Comparison of ENCODE assay signal across 31 cellular contexts in the genomic region with DNA sequence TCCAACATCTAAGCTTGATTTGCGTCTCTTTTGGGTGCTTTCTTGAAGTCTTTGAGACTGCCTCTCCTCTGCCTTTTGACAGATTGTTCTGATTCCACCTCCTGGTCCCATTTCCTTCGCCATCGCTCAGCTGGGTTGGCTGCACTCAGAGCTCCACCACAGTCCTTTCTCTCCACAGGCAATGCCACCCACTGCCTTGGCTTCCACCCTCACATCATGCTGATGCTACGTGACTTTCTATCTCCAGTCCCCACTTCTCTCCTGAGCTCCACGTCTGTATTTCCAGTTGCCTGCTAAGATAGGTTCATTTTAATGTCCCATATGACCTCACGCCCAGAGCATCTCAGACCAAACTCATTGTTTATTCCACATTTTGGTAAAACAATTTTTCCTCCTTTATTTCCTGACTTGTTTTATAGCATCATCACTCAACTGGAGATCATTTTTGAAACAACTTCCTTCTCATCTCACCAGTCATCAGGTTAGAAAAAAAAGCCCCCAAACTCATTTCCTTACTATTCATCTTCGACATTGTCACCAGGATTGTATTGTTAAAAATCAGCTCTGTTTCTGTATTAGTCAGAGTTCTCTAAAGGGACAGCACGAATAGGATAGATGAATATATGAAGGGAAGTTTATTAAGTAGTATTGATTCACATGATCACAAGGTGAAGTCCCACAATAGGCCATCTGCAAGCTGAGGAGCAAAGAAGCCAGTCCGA.
A peak's percentile ranks its signal among the peaks of the same experiment; 100 is the strongest.
DNase-seq lines count a peak whose midpoint lies in the region; ATAC-seq and TF ChIP-seq lines count a peak whose summit lies in the region.
"Had no signal": no experiment of that assay in that cellular context is flagged by ENCODE, and none has a peak within 500 bp of the region (broad histone marks: within the 10 kb centered on the region; RNA-seq: fewer than 3 reads in every experiment).

No MANE protein-coding gene starts in this region.

- peaks cover 3% of the 10 kb centered on the region for H3K4me1 Mint-ChIP-seq in activated CD8-positive, alpha-beta T cell treated with anti-CD3 and anti-CD28 coated beads for 36 hours (ENCODE audit: low read depth)
- no peaks in the 10 kb centered on the region for H3K4me1 Mint-ChIP-seq in activated CD8-positive, alpha-beta T cell treated with anti-CD3 and anti-CD28 coated beads, Interleukin-2, amount 10 ng/mL, durations not matched to agents 7 days and 5 days (ENCODE audit: low read depth)
- H3K4me1 Mint-ChIP-seq in stimulated activated memory B cell treated with anti-CD40 and anti-IgM and Interleukin-4, amounts not matched to agents 10 μg/mL and 1 μg/mL and 100 μg/mL, for 72 hours: no peaks in the 10 kb centered on the region
- H3K4me1 Mint-ChIP-seq: activated naive CD8-positive, alpha-beta T cell treated with anti-CD3 and anti-CD28 coated beads, Interleukin-2, amount 10 ng/mL, durations not matched to agents 7 days and 5 days; mesothelial cell of epicardium; naive B cell; T-helper 17 cell had no signal

- ATAC-seq in activated CD8-positive, alpha-beta T cell treated with anti-CD3 and anti-CD28 coated beads for 36 hours: peak; percentile 45
- no peak for ATAC-seq in activated CD8-positive, alpha-beta T cell treated with anti-CD3 and anti-CD28 coated beads, Interleukin-2, amount 10 ng/mL, durations not matched to agents 7 days and 5 days
- ATAC-seq in GM18868 (IDR thresholded peaks at IDR 0.05; ENCODE audit: unreplicated experiment) (peak; percentile 82), HG03432 (IDR thresholded peaks at IDR 0.05; ENCODE audit: unreplicated experiment) (peak; percentile 67), GM21526 (IDR thresholded peaks at IDR 0.05; ENCODE audit: low FRiP score, unreplicated experiment) (no peak), HG02588 (IDR thresholded peaks at IDR 0.05; ENCODE audit: unreplicated experiment) (no peak)
- peak; percentile 66 for ATAC-seq in stimulated activated memory B cell treated with anti-CD40 and anti-IgM and Interleukin-4, amounts not matched to agents 10 μg/mL and 1 μg/mL and 100 μg/mL, for 72 hours
- ATAC-seq: Right ventricle myocardium inferior, T-helper 17 cell had no signal

- no peak for TF ChIP-seq CTCF in activated CD8-positive, alpha-beta T cell treated with anti-CD3 and anti-CD28 coated beads for 36 hours (IDR thresholded peaks at IDR 0.05)

- CTCF ChIA-PET in activated CD8-positive, alpha-beta T cell treated with anti-CD3 and anti-CD28 coated beads for 36 hours (lab: Charles Lee): interaction anchor here (1.2 to 2.2 kb wide), 5 partner anchors 18 to 390 kb away, joined by 3 to 14 read pairs (median 5); no protein-coding TSS in a partner anchor
- CTCF ChIA-PET in activated CD8-positive, alpha-beta T cell treated with anti-CD3 and anti-CD28 coated beads, Interleukin-2, amount 10 ng/mL, durations not matched to agents 7 days and 5 days (lab: Charles Lee): interaction anchor here (1.0 to 1.3 kb wide), 2 partner anchors 20 to 156 kb away, joined by 3 to 7 read pairs; no protein-coding TSS in a partner anchor

- H3K27me3 Mint-ChIP-seq in activated CD8-positive, alpha-beta T cell treated with anti-CD3 and anti-CD28 coated beads for 36 hours: no peaks in the 10 kb centered on the region
- no peaks in the 10 kb centered on the region for H3K27me3 Mint-ChIP-seq in activated CD8-positive, alpha-beta T cell treated with anti-CD3 and anti-CD28 coated beads, Interleukin-2, amount 10 ng/mL, durations not matched to agents 7 days and 5 days (ENCODE audit: low read depth)
- no peaks in the 10 kb centered on the region for H3K27me3 Mint-ChIP-seq in stimulated activated memory B cell treated with anti-CD40 and anti-IgM and Interleukin-4, amounts not matched to agents 10 μg/mL and 1 μg/mL and 100 μg/mL, for 72 hours
- H3K27me3 Mint-ChIP-seq: activated naive CD8-positive, alpha-beta T cell treated with anti-CD3 and anti-CD28 coated beads, Interleukin-2, amount 10 ng/mL, durations not matched to agents 7 days and 5 days; CD4-positive, CD25-positive, alpha-beta regulatory T cell; naive B cell; T-helper 17 cell had no signal

- no peak overlapping the region for H3K27ac Mint-ChIP-seq in activated CD8-positive, alpha-beta T cell treated with anti-CD3 and anti-CD28 coated beads for 36 hours
- H3K27ac Mint-ChIP-seq in activated CD8-positive, alpha-beta T cell treated with anti-CD3 and anti-CD28 coated beads, Interleukin-2, amount 10 ng/mL, durations not matched to agents 7 days and 5 days: no peak overlapping the region
- H3K27ac Mint-ChIP-seq in stimulated activated memory B cell treated with anti-CD40 and anti-IgM and Interleukin-4, amounts not matched to agents 10 μg/mL and 1 μg/mL and 100 μg/mL, for 72 hours: no peak overlapping the region
- H3K27ac Mint-ChIP-seq: activated naive CD8-positive, alpha-beta T cell treated with anti-CD3 and anti-CD28 coated beads, Interleukin-2, amount 10 ng/mL, durations not matched to agents 7 days and 5 days; CD4-positive, CD25-positive, alpha-beta regulatory T cell; mesothelial cell of epicardium; naive B cell; T-helper 17 cell had no signal

- H3K9me3 Mint-ChIP-seq in activated CD8-positive, alpha-beta T cell treated with anti-CD3 and anti-CD28 coated beads for 36 hours: no peaks in the 10 kb centered on the region
- no peaks in the 10 kb centered on the region for H3K9me3 Mint-ChIP-seq in activated CD8-positive, alpha-beta T cell treated with anti-CD3 and anti-CD28 coated beads, Interleukin-2, amount 10 ng/mL, durations not matched to agents 7 days and 5 days (ENCODE audit: insufficient read depth)
- H3K9me3 Mint-ChIP-seq in stimulated activated memory B cell treated with anti-CD40 and anti-IgM and Interleukin-4, amounts not matched to agents 10 μg/mL and 1 μg/mL and 100 μg/mL, for 72 hours: peaks cover 8% of the 10 kb centered on the region
- H3K9me3 Mint-ChIP-seq: mesothelial cell of epicardium had no signal

- POLR2A ChIA-PET in activated CD8-positive, alpha-beta T cell treated with anti-CD3 and anti-CD28 coated beads for 36 hours (lab: Charles Lee): interaction anchor here (0.7 kb wide), 2 partner anchors 53 to 146 kb away, joined by 3 read pairs; no protein-coding TSS in a partner anchor
- POLR2A ChIA-PET in activated CD8-positive, alpha-beta T cell treated with anti-CD3 and anti-CD28 coated beads, Interleukin-2, amount 10 ng/mL, durations not matched to agents 7 days and 5 days (lab: Charles Lee): no interaction called here

- no peak overlapping the region for H3K4me3 Mint-ChIP-seq in activated CD8-positive, alpha-beta T cell treated with anti-CD3 and anti-CD28 coated beads for 36 hours
- no peak overlapping the region for H3K4me3 Mint-ChIP-seq in activated CD8-positive, alpha-beta T cell treated with anti-CD3 and anti-CD28 coated beads, Interleukin-2, amount 10 ng/mL, durations not matched to agents 7 days and 5 days
- no peak overlapping the region for H3K4me3 Mint-ChIP-seq in stimulated activated memory B cell treated with anti-CD40 and anti-IgM and Interleukin-4, amounts not matched to agents 10 μg/mL and 1 μg/mL and 100 μg/mL, for 72 hours
- H3K4me3 Mint-ChIP-seq: activated naive CD8-positive, alpha-beta T cell treated with anti-CD3 and anti-CD28 coated beads, Interleukin-2, amount 10 ng/mL, durations not matched to agents 7 days and 5 days; CD4-positive, CD25-positive, alpha-beta regulatory T cell; mesothelial cell of epicardium; naive B cell; T-helper 17 cell had no signal

- H3K36me3 Mint-ChIP-seq in activated CD8-positive, alpha-beta T cell treated with anti-CD3 and anti-CD28 coated beads for 36 hours (ENCODE audit: low read depth): no peaks in the 10 kb centered on the region
- H3K36me3 Mint-ChIP-seq in activated CD8-positive, alpha-beta T cell treated with anti-CD3 and anti-CD28 coated beads, Interleukin-2, amount 10 ng/mL, durations not matched to agents 7 days and 5 days (ENCODE audit: low read depth): no peaks in the 10 kb centered on the region
- peaks cover 6% of the 10 kb centered on the region for H3K36me3 Mint-ChIP-seq in stimulated activated memory B cell treated with anti-CD40 and anti-IgM and Interleukin-4, amounts not matched to agents 10 μg/mL and 1 μg/mL and 100 μg/mL, for 72 hours
- H3K36me3 Mint-ChIP-seq: CD4-positive, CD25-positive, alpha-beta regulatory T cell; mesothelial cell of epicardium; naive B cell had no signal

- intact Hi-C loops in activated CD8-positive, alpha-beta T cell treated with anti-CD3 and anti-CD28 coated beads for 36 hours (cut with micrococcal nuclease): no loop called here

- DNase-seq in activated CD8-positive, alpha-beta T cell treated with anti-CD3 and anti-CD28 coated beads for 36 hours: no peak
- DNase-seq in activated CD8-positive, alpha-beta T cell treated with anti-CD3 and anti-CD28 coated beads, Interleukin-2, amount 10 ng/mL, durations not matched to agents 7 days and 5 days: no peak
- DNase-seq in activated effector memory CD4-positive, alpha-beta T cell treated with anti-CD3 and anti-CD28 coated beads, Interleukin-2, amount 50 U/mL, for 16 hours: no peak
- DNase-seq: activated CD4-positive, alpha-beta T cell treated with anti-CD3 and anti-CD28 coated beads for 4 hours; activated CD8-positive, alpha-beta memory T cell treated with anti-CD3 and anti-CD28 coated beads, Interleukin-2, amount 50 U/mL, for 48 hours; activated effector memory CD4-positive, alpha-beta T cell treated with Interleukin-2 at 50 U/mL for 16 hours; activated naive CD8-positive, alpha-beta T cell treated with anti-CD3 and anti-CD28 coated beads, Interleukin-2, amount 10 ng/mL, durations not matched to agents 7 days and 5 days; AML-193; aorta; CD4-positive, CD25-positive, alpha-beta regulatory T cell; DMS79 treated with DMSO at 0.1 percent for 48 hours; GDM1; GM23248; kidney; MG63; naive B cell; NCI-H1105; NCI-H2029; NCI-H526; sigmoid colon; stimulated activated CD4-positive, alpha-beta T cell treated with anti-CD3 and anti-CD28 coated beads, Interleukin-12 subunit alpha, Interleukin-12 subunit beta, amount 100 ng/mL, for 4 hours; stimulated activated CD4-positive, alpha-beta T cell treated with anti-CD3 and anti-CD28 coated beads, Interleukin-2, amount 100 ng/mL, for 48 hours; T-helper 17 cell; trophoblast cell had no signal

Comparison
In these comparisons a context has a peak if more than half of its experiments do, and no peak if none do; other contexts are left out.
1. ATAC-seq: peak in activated CD8-positive, alpha-beta T cell treated with anti-CD3 and anti-CD28 coated beads for 36 hours (single experiment), GM18868 (single experiment), HG03432 (single experiment) and stimulated activated memory B cell treated with anti-CD40 and anti-IgM and Interleukin-4, amounts not matched to agents 10 μg/mL and 1 μg/mL and 100 μg/mL, for 72 hours (single experiment); none in activated CD8-positive, alpha-beta T cell treated with anti-CD3 and anti-CD28 coated beads, Interleukin-2, amount 10 ng/mL, durations not matched to agents 7 days and 5 days (single experiment), GM21526 (single experiment) and HG02588 (single experiment).